21 cellular contexts compared by ENCODE assay signal in the genomic region with DNA sequence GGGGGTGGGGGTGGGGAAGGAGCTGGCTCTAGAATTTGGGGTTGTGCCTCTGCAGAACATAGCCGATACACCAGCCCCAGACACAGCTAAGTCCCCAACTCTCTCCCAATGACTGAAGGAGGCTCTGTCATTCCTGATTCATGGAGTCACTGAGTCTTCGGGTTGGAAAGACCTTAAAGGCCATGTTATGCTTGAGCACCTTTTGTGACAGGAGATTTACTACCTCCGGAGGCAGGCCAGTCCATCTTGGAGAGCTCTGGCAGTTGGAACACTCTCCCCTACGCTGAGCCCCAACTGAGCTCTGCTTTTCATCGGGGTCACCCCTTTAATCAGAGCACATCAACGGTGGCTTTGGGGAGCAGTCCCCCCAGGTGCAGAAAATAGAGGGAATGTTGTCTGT.
DNase-seq lines count a peak whose midpoint lies in the region; ATAC-seq and TF ChIP-seq lines count a peak whose summit lies in the region.
"Had no signal": no experiment of that assay in that cellular context is flagged by ENCODE, and none has a peak within 500 bp of the region (broad histone marks: within the 10 kb centered on the region; RNA-seq: fewer than 3 reads in every experiment).

No MANE protein-coding gene starts in this region.

- H4K20me1 ChIP-seq in GM23338 (replicated peaks; ENCODE audit: insufficient read depth): no peaks in the 10 kb centered on the region
- H4K20me1 ChIP-seq: BLaER1 had no signal

- H3K9me3 Mint-ChIP-seq in GM23338 (no peaks in the 10 kb centered on the region), nephron progenitor cell (no peaks in the 10 kb centered on the region)
- H3K9me3 Mint-ChIP-seq in stimulated activated memory B cell treated with anti-CD40 and anti-IgM and Interleukin-4, amounts not matched to agents 10 μg/mL and 1 μg/mL and 100 μg/mL, for 72 hours: peaks cover 3% of the 10 kb centered on the region
- H3K9me3 Mint-ChIP-seq: CD8-positive, alpha-beta T cell; H9 had no signal

- peak; percentile 36; the same call in 1 of the 3 replicates for ATAC-seq in GM23338
- peak; percentile 29 for ATAC-seq in stimulated activated memory B cell treated with anti-CD40 and anti-IgM and Interleukin-4, amounts not matched to agents 10 μg/mL and 1 μg/mL and 100 μg/mL, for 72 hours
- ATAC-seq: CD8-positive, alpha-beta T cell; GM12878; HCT116 had no signal

- no peak for TF ChIP-seq CTCF in GM23338 (conservative IDR thresholded peaks at IDR 0.05; ENCODE audit: low read depth in 2 of 2)
- TF ChIP-seq CTCF in nephron progenitor cell (IDR thresholded peaks at IDR 0.05): no peak

- no peak overlapping the region for H3K27ac Mint-ChIP-seq in GM23338
- no peak overlapping the region for H3K27ac Mint-ChIP-seq in nephron progenitor cell
- H3K27ac Mint-ChIP-seq in stimulated activated memory B cell treated with anti-CD40 and anti-IgM and Interleukin-4, amounts not matched to agents 10 μg/mL and 1 μg/mL and 100 μg/mL, for 72 hours: no peak overlapping the region
- H3K27ac Mint-ChIP-seq: B cell; CD4-positive, CD25-positive, alpha-beta regulatory T cell; CD8-positive, alpha-beta T cell had no signal

- H2AFZ ChIP-seq in GM23338: no peak overlapping the region
- H2AFZ ChIP-seq: GM23248 had no signal

- H3K27me3 ChIP-seq in GM23338 (ENCODE audit: insufficient read depth): no peaks in the 10 kb centered on the region
- H3K27me3 ChIP-seq: BLaER1 had no signal

- H3K4me1 Mint-ChIP-seq in GM23338: peaks cover 14% of the 10 kb centered on the region
- peaks cover 35% of the 10 kb centered on the region for H3K4me1 Mint-ChIP-seq in nephron progenitor cell
- H3K4me1 Mint-ChIP-seq in stimulated activated memory B cell treated with anti-CD40 and anti-IgM and Interleukin-4, amounts not matched to agents 10 μg/mL and 1 μg/mL and 100 μg/mL, for 72 hours: no peaks in the 10 kb centered on the region
- H3K4me1 Mint-ChIP-seq: B cell; CD4-positive, CD25-positive, alpha-beta regulatory T cell had no signal

- H3K27me3 Mint-ChIP-seq in GM23338 (ENCODE audit: insufficient read depth, low read depth, poor library complexity) (peaks cover 2% of the 10 kb centered on the region), nephron progenitor cell (ENCODE audit: low read depth, poor library complexity) (peaks cover 54% of the 10 kb centered on the region)
- H3K27me3 Mint-ChIP-seq in stimulated activated memory B cell treated with anti-CD40 and anti-IgM and Interleukin-4, amounts not matched to agents 10 μg/mL and 1 μg/mL and 100 μg/mL, for 72 hours: no peaks in the 10 kb centered on the region

- H3K36me3 Mint-ChIP-seq in GM23338 (ENCODE audit: low read depth): no peaks in the 10 kb centered on the region
- H3K36me3 Mint-ChIP-seq in nephron progenitor cell (ENCODE audit: low read depth): no peaks in the 10 kb centered on the region
- no peaks in the 10 kb centered on the region for H3K36me3 Mint-ChIP-seq in stimulated activated memory B cell treated with anti-CD40 and anti-IgM and Interleukin-4, amounts not matched to agents 10 μg/mL and 1 μg/mL and 100 μg/mL, for 72 hours
- H3K36me3 Mint-ChIP-seq: CD4-positive, CD25-positive, alpha-beta regulatory T cell; CD8-positive, alpha-beta T cell had no signal

- H3K27ac ChIP-seq in GM23338 (ENCODE audit: low read depth): no peak overlapping the region
- H3K27ac ChIP-seq in caudate nucleus (ENCODE audit: low read depth, low read length): no peak overlapping the region
- H3K27ac ChIP-seq: 22Rv1, BLaER1, C4-2B, GM23248 had no signal

- peak overlapping the region; percentile 11; the same call in 1 of the 2 replicates for H3K4me2 ChIP-seq in GM23338
- H3K4me2 ChIP-seq: BLaER1 had no signal

- no peaks in the 10 kb centered on the region for H3K36me3 ChIP-seq in GM23338 (ENCODE audit: insufficient read depth)
- H3K36me3 ChIP-seq: BLaER1 had no signal

- no peak overlapping the region for H3K4me3 ChIP-seq in GM23338
- H3K4me3 ChIP-seq: BLaER1, GM12878, GM23248 had no signal

- no peaks in the 10 kb centered on the region for H3K79me2 ChIP-seq in GM23338 (replicated peaks; ENCODE audit: insufficient read depth)

- peaks cover 10% of the 10 kb centered on the region; the same call in 1 of the 2 replicates for H3K4me1 ChIP-seq in GM23338 (ENCODE audit: insufficient read depth)
- H3K4me1 ChIP-seq: BLaER1, Caco-2 had no signal

- no peaks in the 10 kb centered on the region for H3F3A ChIP-seq in GM23338 (replicated peaks; ENCODE audit: low read depth)

- DNase-seq in GM23338 (ENCODE audit: low spot score) (no peak), kidney glomerular epithelial cell (lab: John Stamatoyannopoulos, UW) (peak; percentile 0), nephron progenitor cell (peak; percentile 50), NOMO-1 treated with DMSO at 0.1 percent for 48 hours (lab: John Stamatoyannopoulos, UW; ENCODE audit: unreplicated experiment) (no peak), OCI-M2 (lab: John Stamatoyannopoulos, UW; ENCODE audit: unreplicated experiment) (no peak), caudate nucleus (lab: John Stamatoyannopoulos, UW) (no peak)
- DNase-seq in activated CD4-positive, alpha-beta T cell treated with anti-CD3 and anti-CD28 coated beads, Interleukin-2, amount 50 U/mL, for 48 hours: no peak
- DNase-seq: Caco-2; CD4-positive, CD25-positive, alpha-beta regulatory T cell; CD8-positive, alpha-beta T cell; DMS153; DND-41; GM23248; H9 had no signal

- H3K4me3 Mint-ChIP-seq in GM23338 (no peak overlapping the region), nephron progenitor cell (no peak overlapping the region)
- no peak overlapping the region for H3K4me3 Mint-ChIP-seq in stimulated activated memory B cell treated with anti-CD40 and anti-IgM and Interleukin-4, amounts not matched to agents 10 μg/mL and 1 μg/mL and 100 μg/mL, for 72 hours
- H3K4me3 Mint-ChIP-seq: B cell; CD4-positive, CD25-positive, alpha-beta regulatory T cell; CD8-positive, alpha-beta T cell; H9 had no signal

- H3K9me2 ChIP-seq in GM23338 (ENCODE audit: insufficient read depth): no peaks in the 10 kb centered on the region

TF ChIP-seq in GM23338, 12 proteins besides CTCF, POLR2A, EP300 and RAD21:
- TF ChIP-seq EZH2 (IDR thresholded peaks at IDR 0.05; ENCODE audit: low read depth, unreplicated experiment): no peak

Comparison
In these comparisons a context has a peak if more than half of its experiments do, and no peak if none do; other contexts are left out.
1. DNase-seq: peak in kidney glomerular epithelial cell (single experiment) and nephron progenitor cell (single experiment); none in GM23338 (single experiment), NOMO-1 treated with DMSO at 0.1 percent for 48 hours (single experiment), activated CD4-positive, alpha-beta T cell treated with anti-CD3 and anti-CD28 coated beads, Interleukin-2, amount 50 U/mL, for 48 hours (0 of 2), OCI-M2 (single experiment) and caudate nucleus (0 of 61).